In genomic region chrX:68831405-68832100, GRCh38 we compare ENCODE assay signal across 8 cellular contexts. TPM values are rescaled to one million over a fixed set of nuclear protein-coding genes. Genes with fewer than 3 reads are reported as not detected.
A peak's percentile ranks its signal among the peaks of the same experiment; 100 is the strongest.
DNase-seq lines count a peak whose midpoint lies in the region; ATAC-seq and TF ChIP-seq lines count a peak whose summit lies in the region.

No MANE protein-coding gene starts in this region.

- in situ Hi-C loops in KBM-7 (cut with MboI; ENCODE audit: low pct_unique_long_range_greater_than_20kb, low sequenced_read_pairs) (no loop called here), GM13977 (cut with MboI; ENCODE audit: low pct_unique_long_range_greater_than_20kb, low sequenced_read_pairs, unreplicated experiment) (no loop called here)

- CTCF ChIA-PET in A673 (lab: Charles Lee) = interaction anchor here (0.6 kb wide), 1 partner anchor 324 kb away, joined by 3 read pairs; no protein-coding TSS in a partner anchor

- H3K27ac ChIP-seq in A673 (ENCODE audit: low read depth, low read length, poor library complexity, severe bottlenecking) (peak overlapping the region; percentile 84), colonic mucosa (peak overlapping the region; percentile 74), mucosa of rectum (ENCODE audit: low read depth in 2 of 2, low read length in 2 of 2) (peak overlapping the region; percentile 85 to 87), MM.1S (ENCODE audit: low read length) (no peak overlapping the region)

- H4K20me1 ChIP-seq in MM.1S (ENCODE audit: insufficient read depth, low read length) = no peaks in the 10 kb centered on the region

- peak overlapping the region; percentile 73 to 86 for H3K9ac ChIP-seq in colonic mucosa (ENCODE audit: low read depth in 2 of 2, low read length in 2 of 2)
- H3K9ac ChIP-seq in mucosa of rectum (ENCODE audit: low read depth in 1 of 2, low read length in 2 of 2) = peak overlapping the region; percentile 7 to 66
- H3K9ac ChIP-seq in MM.1S (ENCODE audit: low read length) = no peak overlapping the region

- intact Hi-C loops in A673 (cut with micrococcal nuclease; ENCODE audit: unreplicated experiment) (no loop called here), colonic mucosa (cut with DNase I) (no loop called here)

- peaks cover 30% of the 10 kb centered on the region for H3K36me3 ChIP-seq in A673 (ENCODE audit: insufficient read depth, low read length, poor library complexity, severe bottlenecking)
- no peaks in the 10 kb centered on the region for H3K36me3 ChIP-seq in colonic mucosa
- no peaks in the 10 kb centered on the region for H3K36me3 ChIP-seq in mucosa of rectum (ENCODE audit: control insufficient read depth in 2 of 2, insufficient read depth in 2 of 2, low read length in 2 of 2)
- no peaks in the 10 kb centered on the region for H3K36me3 ChIP-seq in MM.1S (replicated peaks; ENCODE audit: insufficient read depth, low read length)

- DNase-seq in A673 (ENCODE audit: low spot score) = no peak
- DNase-seq in KBM-7 = peak; percentile 20
- no peak for DNase-seq in colonic mucosa
- DNase-seq in GM13977 (ENCODE audit: low spot score) = no peak
- no peak for DNase-seq in MM.1S

- no peak overlapping the region for H2AFZ ChIP-seq in MM.1S (ENCODE audit: low read length)

- TF ChIP-seq CTCF in A673 (conservative IDR thresholded peaks at IDR 0.05; ENCODE audit: low read depth, low read length) = no peak
- TF ChIP-seq CTCF in colonic mucosa (IDR thresholded peaks at IDR 0.05) = no peak
- no peak for TF ChIP-seq CTCF in GM13977 (IDR thresholded peaks at IDR 0.05; ENCODE audit: extremely low read depth, insufficient read depth, missing control alignments)
- TF ChIP-seq CTCF in MM.1S (IDR thresholded peaks at IDR 0.05; ENCODE audit: low read length) = no peak

- no peak overlapping the region for H3K4me2 ChIP-seq in MM.1S (ENCODE audit: low read depth, low read length)

- no peaks in the 10 kb centered on the region for H3K79me2 ChIP-seq in MM.1S (ENCODE audit: low read length)

- H3K4me3 ChIP-seq in A673 (ENCODE audit: low read depth, low read length, poor library complexity, severe bottlenecking) = peak overlapping the region; percentile 82
- peak overlapping the region; percentile 65 for H3K4me3 ChIP-seq in colonic mucosa
- peak overlapping the region; percentile 74 to 76 for H3K4me3 ChIP-seq in mucosa of rectum (ENCODE audit: low read length in 2 of 2)
- H3K4me3 ChIP-seq in MM.1S (ENCODE audit: low read length) = no peak overlapping the region

- no peaks in the 10 kb centered on the region for H3F3A ChIP-seq in MM.1S (ENCODE audit: insufficient read depth, low read length)

- BruUV-seq in A673 (replicated peaks; lab: Mats Ljungman, UMichigan) = no TSS peak

- H3K9me2 ChIP-seq in MM.1S (replicated peaks; ENCODE audit: insufficient read depth, low read length) = no peaks in the 10 kb centered on the region

- H3K27me3 ChIP-seq in A673 (replicated peaks; ENCODE audit: insufficient read depth, low read depth, low read length, poor library complexity) (no peaks in the 10 kb centered on the region), colonic mucosa (no peaks in the 10 kb centered on the region), mucosa of rectum (ENCODE audit: control insufficient read depth in 2 of 2, insufficient read depth in 2 of 2, low read length in 2 of 2) (peaks cover 0 to 2% of the 10 kb centered on the region in 2 donors), MM.1S (replicated peaks; ENCODE audit: insufficient read depth, low read length) (no peaks in the 10 kb centered on the region)

- ATAC-seq in GM21723 (IDR thresholded peaks at IDR 0.05; ENCODE audit: unreplicated experiment) = no peak
- no peak for ATAC-seq in HG02840 (IDR thresholded peaks at IDR 0.05; ENCODE audit: low FRiP score, unreplicated experiment)

- H3K4me1 ChIP-seq in A673 (ENCODE audit: insufficient read depth, low read length, poor library complexity, severe bottlenecking) (peaks cover 12% of the 10 kb centered on the region), colonic mucosa (no peaks in the 10 kb centered on the region), mucosa of rectum (ENCODE audit: control insufficient read depth in 2 of 2, insufficient read depth in 2 of 2, low read length in 2 of 2) (peaks cover 11 to 21% of the 10 kb centered on the region in 2 donors), MM.1S (ENCODE audit: low read length) (no peaks in the 10 kb centered on the region)

- no peaks in the 10 kb centered on the region for H3K9me3 ChIP-seq in A673 (ENCODE audit: low read depth, low read length, poor library complexity, severe bottlenecking)
- H3K9me3 ChIP-seq in colonic mucosa = no peaks in the 10 kb centered on the region
- no peaks in the 10 kb centered on the region for H3K9me3 ChIP-seq in mucosa of rectum (ENCODE audit: control insufficient read depth in 2 of 2, low read length in 2 of 2)
- no peaks in the 10 kb centered on the region for H3K9me3 ChIP-seq in MM.1S (replicated peaks; ENCODE audit: insufficient read depth, low read length)

- POLR2A ChIA-PET in A673 (lab: Charles Lee; ENCODE audit: low non-redundant PET) = interaction anchor here (0.6 kb wide), 1 partner anchor 14 kb away, joined by 4 read pairs; no protein-coding TSS in a partner anchor

RNA-seq across cellular contexts. Expression of gene EFNB1, which starts 2.7 kb away (rescaled TPM):
- total RNA-seq in A673 (2021) (76.8 and 78.1 TPM in 2 replicates), colonic mucosa (10 to 100 TPM; 77.9 to 92.2 TPM)
